20 cellular contexts compared by ENCODE assay signal in the genomic region with DNA sequence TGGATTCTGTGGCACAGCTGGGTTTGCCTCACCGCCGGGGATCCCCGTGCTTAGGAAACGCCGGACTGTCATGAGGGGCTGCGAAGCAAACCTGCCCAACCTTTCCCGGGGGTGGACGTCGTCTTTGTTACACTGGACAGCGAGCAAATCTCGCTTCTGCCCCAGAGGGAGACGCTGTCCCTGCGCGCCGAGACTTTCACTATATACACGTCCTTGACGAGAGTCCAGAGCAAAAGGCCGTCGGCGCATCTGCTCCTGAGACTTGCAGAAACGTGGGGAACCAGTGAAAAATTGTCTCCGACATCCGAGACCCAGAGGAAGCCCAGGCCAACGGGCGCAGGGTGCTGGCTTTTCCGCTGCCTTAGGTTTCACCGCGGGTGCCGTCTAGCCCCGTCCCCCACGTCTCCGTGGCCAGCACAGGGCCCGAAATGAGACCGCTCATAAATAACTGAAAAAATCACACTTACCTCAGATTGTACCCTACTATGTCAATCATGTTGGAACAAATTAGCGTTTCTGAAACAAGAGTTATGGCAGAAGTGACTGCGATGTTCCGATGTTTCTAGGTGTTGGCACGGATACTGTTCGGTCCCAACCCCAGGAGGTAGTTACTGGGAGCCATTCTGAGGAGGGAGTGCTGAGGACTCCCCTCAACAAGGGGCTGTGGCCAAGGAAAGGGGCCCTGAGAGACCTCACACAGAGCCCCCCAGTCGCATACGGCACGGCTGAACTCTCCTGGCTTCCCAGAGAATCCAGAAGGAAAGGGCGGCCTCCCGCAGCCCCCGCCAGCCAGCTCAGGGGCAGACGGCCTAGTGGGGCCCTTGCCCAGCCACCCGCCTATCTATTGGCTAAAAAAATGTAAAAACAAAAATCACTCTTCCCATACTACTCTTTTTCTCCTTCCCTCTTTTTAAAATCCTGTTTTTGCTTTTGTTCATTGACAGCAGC. TPM values are rescaled to one million over a fixed set of nuclear protein-coding genes. Genes with fewer than 3 reads are reported as not detected.
A peak's percentile ranks its signal among the peaks of the same experiment; 100 is the strongest.
DNase-seq lines count a peak whose midpoint lies in the region; ATAC-seq, FAIRE-seq and TF ChIP-seq lines count a peak whose summit lies in the region.
"Had no signal": no experiment of that assay in that cellular context is flagged by ENCODE, and none has a peak within 500 bp of the region (broad histone marks: within the 10 kb centered on the region; RNA-seq: fewer than 3 reads in every experiment).

No MANE protein-coding gene starts in this region.

- ATAC-seq in GM23338 (no peak), GM18873 (IDR thresholded peaks at IDR 0.05; ENCODE audit: low FRiP score, unreplicated experiment) (no peak)

- H3K4me1 ChIP-seq in BLaER1, result peaks cover 36% of the 10 kb centered on the region
- no peaks in the 10 kb centered on the region for H3K4me1 ChIP-seq in GM23338 (ENCODE audit: insufficient read depth)
- H3K4me1 ChIP-seq in H1 (replicated peaks in 1 of 4; ENCODE audit: control insufficient read depth in 3 of 4, insufficient read depth in 4 of 4, low read length in 3 of 4), result no peaks in the 10 kb centered on the region; a peak in 1 of 7 replicates
- no peaks in the 10 kb centered on the region for H3K4me1 ChIP-seq in neuronal stem cell (ENCODE audit: control insufficient read depth in 2 of 2, insufficient read depth in 1 of 2, low read depth in 1 of 2, low read length in 2 of 2)
- H3K4me1 ChIP-seq: BE2C had no signal

- H2BK20ac ChIP-seq in H1 (ENCODE audit: low read length), result no peak overlapping the region

- POLR2A ChIA-PET in H1 (lab: Charles Lee; ENCODE audit: partially characterized antibody), result interaction anchor here (1.6 to 2.2 kb wide), 3 partner anchors 11 to 16 kb away, joined by 3 to 7 read pairs (median 6); no protein-coding TSS in a partner anchor
- POLR2A ChIA-PET in HEK293T (lab: Yijun Ruan, JAX), result no interaction called here

- no peak overlapping the region for H3K56ac ChIP-seq in H1 (replicated peaks; ENCODE audit: insufficient read length, low read depth, low read length)

- no peak for TF ChIP-seq RAD21 in H1 (IDR thresholded peaks at IDR 0.05 in 1 of 2, conservative IDR thresholded peaks at IDR 0.05 in 1 of 2; ENCODE audit: low read depth in 2 of 2, low read length in 2 of 2)

- 92% methylated on average over 43 of the region's 47 CpGs; no CpG with 5 or more reads in 1 of the 2 experiments for WGBS in H1 (ENCODE audit: extremely low coverage in 1 of 2, insufficient coverage in 1 of 2, insufficient read length in 1 of 2, insufficient replicate concordance in 2 of 2, low coverage in 1 of 2, low lambda C conversion rate in 2 of 2, missing lambda C conversion rate in 1 of 2), 2 experiments
- WGBS in neuronal stem cell (ENCODE audit: extremely low coverage in 2 of 2, insufficient read length in 2 of 2, insufficient replicate concordance in 1 of 2), 2 donors, result no CpG with 5 or more reads among the region's 47 CpGs

- H3K4ac ChIP-seq in H1 (replicated peaks; ENCODE audit: insufficient read length, low read depth, low read length) (no peak overlapping the region), neuronal stem cell (ENCODE audit: low read length) (no peak overlapping the region)

- H3K4me1 Mint-ChIP-seq in GM23338 (peaks cover 8% of the 10 kb centered on the region), type B pancreatic cell (ENCODE audit: unreplicated experiment) (peaks cover 6% of the 10 kb centered on the region)
- H3K4me1 Mint-ChIP-seq: CD14-positive monocyte; CD4-positive, alpha-beta memory T cell had no signal

- H3K9me3 ChIP-seq in BLaER1 (peaks cover 7% of the 10 kb centered on the region), H1 (ENCODE audit: insufficient read depth in 2 of 2, low read depth in 1 of 2, low read length in 1 of 2) (no peaks in the 10 kb centered on the region), neuronal stem cell (replicated peaks in 1 of 2; ENCODE audit: control insufficient read depth in 2 of 2, insufficient read depth in 1 of 2, low read depth in 1 of 2, low read length in 2 of 2) (no peaks in the 10 kb centered on the region)
- H3K9me3 ChIP-seq: BE2C had no signal

- TF ChIP-seq POLR2A in H1 (IDR thresholded peaks at IDR 0.05; ENCODE audit: control extremely low read depth in 1 of 2, low read depth in 2 of 2, low read length in 2 of 2), result no peak

- H3K14ac ChIP-seq in H1 (ENCODE audit: insufficient read length) (no peak overlapping the region), neuronal stem cell (ENCODE audit: low read length) (no peak overlapping the region)

- H2BK15ac ChIP-seq in H1 (ENCODE audit: low read length), result no peak overlapping the region
- H2BK15ac ChIP-seq in neuronal stem cell (ENCODE audit: low read length), result no peak overlapping the region

- TF ChIP-seq EP300 in H1 (IDR thresholded peaks at IDR 0.05; ENCODE audit: borderline replicate concordance in 1 of 2, low read depth in 2 of 2, low read length in 2 of 2), result no peak

- H3K79me2 ChIP-seq in GM23338 (replicated peaks; ENCODE audit: insufficient read depth), result no peaks in the 10 kb centered on the region
- no peaks in the 10 kb centered on the region for H3K79me2 ChIP-seq in H1 (ENCODE audit: control insufficient read depth in 1 of 2, insufficient read depth in 2 of 2, low read length in 2 of 2)

- H4K8ac ChIP-seq in H1 (ENCODE audit: extremely low read depth, insufficient read depth, low read length), result peak overlapping the region; percentile 79; the same call in 1 of the 2 replicates
- no peak overlapping the region for H4K8ac ChIP-seq in neuronal stem cell (ENCODE audit: low read depth, low read length)

- DNase-seq in GM23338 (ENCODE audit: low spot score) (no peak), H1 (ENCODE audit: low read depth in 1 of 2, low spot score in 2 of 2) (no peak), neuronal stem cell (ENCODE audit: low spot score) (no peak), type B pancreatic cell (ENCODE audit: extremely low spot score, unreplicated experiment) (no peak), HEK293T (ENCODE audit: extremely low spot score) (no peak)
- DNase-seq: BE2C; Calu3; CD4-positive, alpha-beta memory T cell; DMS79 treated with DMSO at 0.1 percent for 48 hours; GF-D8; HCEC 1CT; HFFc6 had no signal

- no peaks in the 10 kb centered on the region for H3K9me2 ChIP-seq in GM23338 (ENCODE audit: insufficient read depth)

- H2BK12ac ChIP-seq in H1 (ENCODE audit: low read depth, low read length) (no peak overlapping the region), neuronal stem cell (ENCODE audit: low read length) (no peak overlapping the region)

- H3K4me2 ChIP-seq in BLaER1, result peak overlapping the region; percentile 81
- H3K4me2 ChIP-seq in GM23338, result no peak overlapping the region
- H3K4me2 ChIP-seq in H1 (ENCODE audit: insufficient read depth in 1 of 2, low read depth in 2 of 2, low read length in 2 of 2), result no peak overlapping the region
- H3K4me2 ChIP-seq in neuronal stem cell (ENCODE audit: insufficient read depth, low read length, poor library complexity, severe bottlenecking), result no peak overlapping the region
- H3K4me2 ChIP-seq: KMS-11 had no signal

- peak overlapping the region; percentile 41; the same call in 1 of the 2 replicates for H3K9ac ChIP-seq in BLaER1
- H3K9ac ChIP-seq in H1 (replicated peaks in 1 of 4; ENCODE audit: extremely low read depth in 1 of 4, low read depth in 3 of 4, low read length in 3 of 4), result no peak overlapping the region
- no peak overlapping the region for H3K9ac ChIP-seq in neuronal stem cell (ENCODE audit: low read depth, low read length, poor library complexity)
- H3K9ac ChIP-seq: KMS-11 had no signal

- H2AK5ac ChIP-seq in H1 (ENCODE audit: low read depth, low read length), result no peak overlapping the region
- H2AK5ac ChIP-seq in neuronal stem cell (ENCODE audit: low read depth, low read length), result peak overlapping the region; percentile 66

- H3K27me3 ChIP-seq in BLaER1 (no peaks in the 10 kb centered on the region), GM23338 (ENCODE audit: insufficient read depth) (no peaks in the 10 kb centered on the region), H1 (replicated peaks in 1 of 4; ENCODE audit: control insufficient read depth in 3 of 4, extremely low read depth in 1 of 4, insufficient read depth in 3 of 4, low read length in 3 of 4) (no peaks in the 10 kb centered on the region), neuronal stem cell (ENCODE audit: control insufficient read depth in 3 of 3, insufficient read depth in 3 of 3, low read depth in 1 of 3, low read length in 3 of 3) (peaks cover 0 to 23% (median 0%) of the 10 kb centered on the region in 3 experiments)
- H3K27me3 ChIP-seq: BE2C had no signal

- no peak overlapping the region for H2BK120ac ChIP-seq in H1 (replicated peaks; ENCODE audit: low read depth, low read length)
- peak overlapping the region; percentile 61 for H2BK120ac ChIP-seq in neuronal stem cell (ENCODE audit: low read depth, low read length)

- H3K36me3 Mint-ChIP-seq in GM23338 (ENCODE audit: low read depth) (no peaks in the 10 kb centered on the region), type B pancreatic cell (no peaks in the 10 kb centered on the region)
- H3K36me3 Mint-ChIP-seq: CD14-positive monocyte; CD4-positive, alpha-beta memory T cell had no signal

- no peaks in the 10 kb centered on the region for H3F3A ChIP-seq in GM23338 (replicated peaks; ENCODE audit: low read depth)

- no peak overlapping the region for H3K23ac ChIP-seq in H1 (ENCODE audit: insufficient read length)
- H3K23ac ChIP-seq in neuronal stem cell (ENCODE audit: low read depth, low read length, poor library complexity), result peak overlapping the region; percentile 3

- H3K9me3 Mint-ChIP-seq in GM23338, result no peaks in the 10 kb centered on the region
- H3K9me3 Mint-ChIP-seq in type B pancreatic cell, result no peaks in the 10 kb centered on the region
- H3K9me3 Mint-ChIP-seq: CD14-positive monocyte; CD4-positive, alpha-beta memory T cell; HFFc6 had no signal

- H2AFZ ChIP-seq in GM23338, result peak overlapping the region; percentile 72; the same call in 1 of the 2 replicates
- 0 out of 2 replicates have a peak overlapping the region, but pooled peaks have one; percentile 36 for H2AFZ ChIP-seq in H1 (ENCODE audit: low read length)
- H2AFZ ChIP-seq in neuronal stem cell (ENCODE audit: low read length), result no peak overlapping the region

- H4K20me1 ChIP-seq in BLaER1, result no peaks in the 10 kb centered on the region
- H4K20me1 ChIP-seq in GM23338 (replicated peaks; ENCODE audit: insufficient read depth), result no peaks in the 10 kb centered on the region
- no peaks in the 10 kb centered on the region for H4K20me1 ChIP-seq in H1 (replicated peaks in 1 of 2; ENCODE audit: control insufficient read depth in 1 of 2, insufficient read depth in 2 of 2, low read length in 2 of 2)

- no peaks in the 10 kb centered on the region for H3K23me2 ChIP-seq in H1 (ENCODE audit: low read depth, low read length)

- no peak for FAIRE-seq in H1 (lab: Jason Lieb, UNC)
- FAIRE-seq: H54, HTR-8/SVneo had no signal

- H4K91ac ChIP-seq in H1 (replicated peaks; ENCODE audit: insufficient read length, low read length), result no peak overlapping the region
- no peak overlapping the region for H4K91ac ChIP-seq in neuronal stem cell (ENCODE audit: low read depth, low read length, poor library complexity)

- no peak overlapping the region for H2BK5ac ChIP-seq in H1 (ENCODE audit: low read depth, low read length)
- H2BK5ac ChIP-seq in neuronal stem cell (ENCODE audit: low read length), result no peak overlapping the region

- TF ChIP-seq CTCF in GM23338 (conservative IDR thresholded peaks at IDR 0.05; ENCODE audit: low read depth in 2 of 2) (no peak), H1 (IDR thresholded peaks at IDR 0.05; ENCODE audit: control extremely low read depth in 1 of 3, insufficient read depth in 1 of 3, low read depth in 1 of 3, low read length in 3 of 3) (no peak), type B pancreatic cell (conservative IDR thresholded peaks at IDR 0.05) (no peak)

- H3K4me3 Mint-ChIP-seq in GM23338 (no peak overlapping the region), type B pancreatic cell (no peak overlapping the region)
- H3K4me3 Mint-ChIP-seq: CD14-positive monocyte; CD4-positive, alpha-beta memory T cell; HFFc6; IgD-negative memory B cell had no signal

- CTCF ChIA-PET in H1 (lab: Charles Lee; ENCODE audit: partially characterized antibody) (interaction anchor here (0.6 to 1.4 kb wide), 11 partner anchors 10 to 106 kb away, joined by 3 to 6 read pairs (median 3); a partner anchor contains a TSS), HEK293T (lab: Yijun Ruan, JAX) (no interaction called here)

- H3K4me3 ChIP-seq in BLaER1, result 0 out of 2 replicates have a peak overlapping the region, but pooled peaks have one; percentile 18
- H3K4me3 ChIP-seq in GM23338, result no peak overlapping the region
- no peak overlapping the region for H3K4me3 ChIP-seq in H1 (ENCODE audit: extremely low read depth in 1 of 4, insufficient read depth in 2 of 4, low read depth in 3 of 4, low read length in 4 of 4)
- no peak overlapping the region for H3K4me3 ChIP-seq in neuronal stem cell (ENCODE audit: low read length in 2 of 2)

- H3K79me1 ChIP-seq in H1 (ENCODE audit: low read depth, low read length), result no peaks in the 10 kb centered on the region
- no peaks in the 10 kb centered on the region for H3K79me1 ChIP-seq in neuronal stem cell (ENCODE audit: low read depth, low read length)

- no peak overlapping the region for H4K5ac ChIP-seq in H1 (ENCODE audit: insufficient read length, low read depth, low read length)

- H3K27ac ChIP-seq in BLaER1 (peak overlapping the region; percentile 78), GM23338 (ENCODE audit: low read depth) (no peak overlapping the region), H1 (ENCODE audit: low read depth, low read length) (no peak overlapping the region), neuronal stem cell (replicated peaks; ENCODE audit: low read length) (no peak overlapping the region)
- H3K27ac ChIP-seq: KMS-11 had no signal

- H3K36me3 ChIP-seq in BLaER1 (no peaks in the 10 kb centered on the region), GM23338 (ENCODE audit: insufficient read depth) (no peaks in the 10 kb centered on the region), H1 (ENCODE audit: control insufficient read depth in 2 of 4, insufficient read depth in 4 of 4, low read length in 3 of 4) (no peaks in the 10 kb centered on the region), neuronal stem cell (replicated peaks in 1 of 2; ENCODE audit: control insufficient read depth in 2 of 2, insufficient read depth in 2 of 2, low read length in 2 of 2) (no peaks in the 10 kb centered on the region)
- H3K36me3 ChIP-seq: BE2C had no signal

- H3K18ac ChIP-seq in H1 (ENCODE audit: extremely low read depth, low read length) (no peak overlapping the region; the same call in 1 of the 2 replicates), neuronal stem cell (ENCODE audit: low read length) (no peak overlapping the region)

- peaks cover 13% of the 10 kb centered on the region for H3K27me3 Mint-ChIP-seq in GM23338 (ENCODE audit: insufficient read depth, low read depth, poor library complexity)
- H3K27me3 Mint-ChIP-seq in type B pancreatic cell, result peaks cover 13% of the 10 kb centered on the region

- H3K27ac Mint-ChIP-seq in GM23338 (no peak overlapping the region), type B pancreatic cell (no peak overlapping the region)
- H3K27ac Mint-ChIP-seq: CD14-positive monocyte; CD4-positive, alpha-beta memory T cell; HFFc6; IgD-negative memory B cell had no signal

RNA-seq across cellular contexts. Expression of a gene that starts 14.4 kb away (rescaled TPM):
- 1.3 and 1.6 TPM in 2 replicates for total RNA-seq in GM23338 (2014; rRNA removed; shearing (Covaris generic))
- polyA plus RNA-seq in GM23338 (2016; fragmentation: Nextera tagmentation; extraction: Ambion mirVana), result 0.80 and 1.3 TPM in 2 replicates
- total RNA-seq in H1 (2021; fragmentation: NEBNext Ultra II Directional; extraction: Animal tissue kit (Norgen Biotek cat#: 25700)), result 1.4 and 2.0 TPM in 2 replicates
- 0.89 and 2.0 TPM in 2 replicates for polyA plus RNA-seq in H1 (2011; rRNA removed)
- polyA plus RNA-seq in H1 (2011; cell fraction: cytosol; rRNA removed), result 0.94 TPM
- 5.4 TPM for polyA plus RNA-seq in H1 (2011; cell fraction: nucleus; rRNA removed)
- polyA plus RNA-seq in H1 (2012, experiment 1 of 2), result 1.1 to 1.8 TPM (median 1.6 TPM) in 4 replicates
- polyA plus RNA-seq in H1 (2012, experiment 2 of 2), result 0.34 TPM
- 0.83 TPM for polyA plus RNA-seq in H1 (2013, experiment 1 of 2)
- 0.59 TPM for polyA plus RNA-seq in H1 (2013, experiment 2 of 2)
- 0.98 and 2.0 TPM in 2 replicates for polyA minus RNA-seq in H1 (2011; rRNA and poly(A)+ RNA removed)
- polyA minus RNA-seq in H1 (2011; cell fraction: cytosol; rRNA and poly(A)+ RNA removed), result 1.0 TPM
- polyA minus RNA-seq in H1 (2011; cell fraction: nucleus; rRNA and poly(A)+ RNA removed), result 2.8 TPM
- polyA plus RNA-seq in neuronal stem cell (2013, experiment 1 of 2), result 0.03 TPM
- polyA plus RNA-seq in neuronal stem cell (2013, experiment 2 of 2), result not detected
- total RNA-seq in type B pancreatic cell (ENCODE audit: low replicate concordance), result 1.9 and 2.4 TPM in 2 replicates
- total RNA-seq: A172; CD4-positive, alpha-beta memory T cell; HFFc6 had no signal
- polyA plus RNA-seq: CD14-positive monocyte; CD4-positive, alpha-beta memory T cell had no signal
